Comparison of ENCODE assay signal across 8 cellular contexts in genomic region chr22:44668190-44668885, GRCh38. TPM values are rescaled to one million over a fixed set of nuclear protein-coding genes. Genes with fewer than 3 reads are reported as not detected.
DNase-seq lines count a peak whose midpoint lies in the region; ATAC-seq and TF ChIP-seq lines count a peak whose summit lies in the region.

No MANE protein-coding gene starts in this region.

- intact Hi-C loops in thyroid gland (cut with DNase I) = no loop called here

- DNase-seq in CD4-positive, CD25-positive, alpha-beta regulatory T cell = peak in 2 of 3 donors; percentile 67 to 70
- DNase-seq in central memory CD4-positive, alpha-beta T cell = peak; percentile 57
- DNase-seq in thyroid gland = peak in 1 of 2 donors; percentile 32
- DNase-seq in NCI-H128 (lab: John Stamatoyannopoulos, UW; ENCODE audit: unreplicated experiment) = no peak
- DNase-seq in LoVo (ENCODE audit: low spot score) = no peak
- DNase-seq in RKO (ENCODE audit: low spot score) = no peak

- H3K36me3 Mint-ChIP-seq in CD4-positive, CD25-positive, alpha-beta regulatory T cell = no peaks in the 10 kb centered on the region
- no peaks in the 10 kb centered on the region for H3K36me3 Mint-ChIP-seq in T-helper 1 cell treated with Interleukin-12 subunit alpha and Interleukin-12 subunit beta and Interleukin-4 antibody, amounts not matched to agents 30 μg/mL and 1 μg/mL, for 36 hours (ENCODE audit: low read depth)

- H3K36me3 ChIP-seq in CD4-positive, CD25-positive, alpha-beta regulatory T cell (ENCODE audit: control insufficient read depth, insufficient read depth, low read length) = no peaks in the 10 kb centered on the region
- H3K36me3 ChIP-seq in mesodermal cell (ENCODE audit: control insufficient read depth, insufficient read depth, low read length) (no peaks in the 10 kb centered on the region), thyroid gland (no peaks in the 10 kb centered on the region)

- H3K27me3 Mint-ChIP-seq in CD4-positive, CD25-positive, alpha-beta regulatory T cell = no peaks in the 10 kb centered on the region
- H3K27me3 Mint-ChIP-seq in T-helper 1 cell treated with Interleukin-12 subunit alpha and Interleukin-12 subunit beta and Interleukin-4 antibody, amounts not matched to agents 30 μg/mL and 1 μg/mL, for 36 hours (ENCODE audit: low read depth) = peaks cover 32% of the 10 kb centered on the region

- TF ChIP-seq CTCF in thyroid gland (IDR thresholded peaks at IDR 0.05) = no peak

- H3K27ac Mint-ChIP-seq in CD4-positive, CD25-positive, alpha-beta regulatory T cell = peak overlapping the region; percentile 45 to 93 (median 81)
- peak overlapping the region; percentile 83 for H3K27ac Mint-ChIP-seq in T-helper 1 cell treated with Interleukin-12 subunit alpha and Interleukin-12 subunit beta and Interleukin-4 antibody, amounts not matched to agents 30 μg/mL and 1 μg/mL, for 36 hours

- H3K27ac ChIP-seq in CD4-positive, CD25-positive, alpha-beta regulatory T cell (ENCODE audit: insufficient read depth, low read length, poor library complexity, severe bottlenecking) = peak overlapping the region; percentile 91
- no peak overlapping the region for H3K27ac ChIP-seq in mesodermal cell (ENCODE audit: low read depth, low read length, severe bottlenecking)
- peak overlapping the region; percentile 49 to 82 (median 80) for H3K27ac ChIP-seq in thyroid gland

- peaks cover 79% of the 10 kb centered on the region for H3K4me1 ChIP-seq in CD4-positive, CD25-positive, alpha-beta regulatory T cell (ENCODE audit: control insufficient read depth, insufficient read depth, low read length, poor library complexity, severe bottlenecking)
- peaks cover 3% of the 10 kb centered on the region for H3K4me1 ChIP-seq in mesodermal cell (ENCODE audit: control insufficient read depth, insufficient read depth, low read length, poor library complexity, severe bottlenecking)
- peaks cover 12 to 31% of the 10 kb centered on the region in 2 donors for H3K4me1 ChIP-seq in thyroid gland

- H3K4me3 ChIP-seq in CD4-positive, CD25-positive, alpha-beta regulatory T cell (ENCODE audit: low read depth, low read length) = peak overlapping the region; percentile 57
- peak overlapping the region; percentile 50 for H3K4me3 ChIP-seq in mesodermal cell (ENCODE audit: extremely low read depth, insufficient read depth, low read length, poor library complexity, severe bottlenecking)
- peak overlapping the region in 2 of 3 donors; percentile 32 to 69 for H3K4me3 ChIP-seq in thyroid gland (replicated peaks in 1 of 3)

- peak overlapping the region; percentile 77 to 96 (median 90) for H3K4me3 Mint-ChIP-seq in CD4-positive, CD25-positive, alpha-beta regulatory T cell
- peak overlapping the region; percentile 75 for H3K4me3 Mint-ChIP-seq in T-helper 1 cell treated with Interleukin-12 subunit alpha and Interleukin-12 subunit beta and Interleukin-4 antibody, amounts not matched to agents 30 μg/mL and 1 μg/mL, for 36 hours

- no peaks in the 10 kb centered on the region for H3K27me3 ChIP-seq in CD4-positive, CD25-positive, alpha-beta regulatory T cell (ENCODE audit: control insufficient read depth, insufficient read depth, low read length)
- no peaks in the 10 kb centered on the region for H3K27me3 ChIP-seq in thyroid gland

- H3K9me3 ChIP-seq in CD4-positive, CD25-positive, alpha-beta regulatory T cell (ENCODE audit: control insufficient read depth in 2 of 2, low read length in 2 of 2) = no peaks in the 10 kb centered on the region
- H3K9me3 ChIP-seq in mesodermal cell (ENCODE audit: control insufficient read depth, low read length) (no peaks in the 10 kb centered on the region), thyroid gland (no peaks in the 10 kb centered on the region)

- peak; percentile 48 to 50 for ATAC-seq in CD4-positive, CD25-positive, alpha-beta regulatory T cell (ENCODE audit: low read depth in 2 of 2)

- TF ChIP-seq POLR2A in thyroid gland (IDR thresholded peaks at IDR 0.05) = no peak

- WGBS in mesodermal cell (ENCODE audit: insufficient coverage in 2 of 2), 2 experiments = 1% methylated on average over 28 to 30 of the region's 87 CpGs
- WGBS in thyroid gland, 2 donors = 3% methylated on average over 13 of the region's 87 CpGs; no CpG with 5 or more reads in 1 of the 2 donors

- H3K9me3 Mint-ChIP-seq in CD4-positive, CD25-positive, alpha-beta regulatory T cell = no peaks in the 10 kb centered on the region
- H3K9me3 Mint-ChIP-seq in T-helper 1 cell treated with Interleukin-12 subunit alpha and Interleukin-12 subunit beta and Interleukin-4 antibody, amounts not matched to agents 30 μg/mL and 1 μg/mL, for 36 hours = no peaks in the 10 kb centered on the region

- peaks cover 18 to 82% (median 46%) of the 10 kb centered on the region in 4 donors for H3K4me1 Mint-ChIP-seq in CD4-positive, CD25-positive, alpha-beta regulatory T cell
- peaks cover 36% of the 10 kb centered on the region for H3K4me1 Mint-ChIP-seq in T-helper 1 cell treated with Interleukin-12 subunit alpha and Interleukin-12 subunit beta and Interleukin-4 antibody, amounts not matched to agents 30 μg/mL and 1 μg/mL, for 36 hours (ENCODE audit: low read depth)

RNA-seq across cellular contexts. Expression of gene PRR5, which starts 33.7 kb away (rescaled TPM):
- 44.4 TPM for total RNA-seq in CD4-positive, CD25-positive, alpha-beta regulatory T cell
- polyA plus RNA-seq in CD4-positive, CD25-positive, alpha-beta regulatory T cell = 10 to 100 TPM; 29.2 to 37.6 (median 33.3) TPM
- polyA plus RNA-seq in mesodermal cell (2013, experiment 1 of 2) = 20.4 TPM
- polyA plus RNA-seq in mesodermal cell (2013, experiment 2 of 2) = 20.8 TPM
- 10 to 100 TPM; 17.3 to 31.8 (median 26.9) TPM for total RNA-seq in thyroid gland

Comparison
In these comparisons a context has a peak if more than half of its experiments do, and no peak if none do; other contexts are left out.
1. DNase-seq: peak in CD4-positive, CD25-positive, alpha-beta regulatory T cell (2 of 3) and central memory CD4-positive, alpha-beta T cell (single experiment); none in NCI-H128 (single experiment), LoVo (single experiment) and RKO (single experiment).
2. Peak in every context shown above with its lines, with median percentiles within 50 percentile points of each other: H3K4me3 ChIP-seq.